14 cellular contexts compared by ENCODE assay signal in genomic region chr2:55408098-55408882, GRCh38. TPM values are rescaled to one million over a fixed set of nuclear protein-coding genes. Genes with fewer than 3 reads are reported as not detected.
DNase-seq lines count a peak whose midpoint lies in the region; ATAC-seq, FAIRE-seq and TF ChIP-seq lines count a peak whose summit lies in the region.
"Had no signal": no experiment of that assay in that cellular context is flagged by ENCODE, and none has a peak within 500 bp of the region (broad histone marks: within the 10 kb centered on the region; RNA-seq: fewer than 3 reads in every experiment).

No MANE protein-coding gene starts in this region.

- H3K9me2 ChIP-seq in GM23338 (ENCODE audit: insufficient read depth) = no peaks in the 10 kb centered on the region; the same call in 1 of the 2 replicates

- H3K27me3 ChIP-seq in GM23338 (ENCODE audit: insufficient read depth) = no peaks in the 10 kb centered on the region
- H3K27me3 ChIP-seq: sigmoid colon, testis had no signal

- FAIRE-seq in RCC 7860 (lab: Jason Lieb, UNC) (peak; percentile 89), D721Med (lab: Jason Lieb, UNC) (no peak)
- FAIRE-seq: H1 had no signal

- no peak overlapping the region for H2AFZ ChIP-seq in GM23338

- peaks cover 13% of the 10 kb centered on the region for H3K36me3 Mint-ChIP-seq in GM23338 (ENCODE audit: low read depth)

- peaks cover 17% of the 10 kb centered on the region for H3K4me1 Mint-ChIP-seq in GM23338

- H3K9me3 Mint-ChIP-seq in GM23338 = no peaks in the 10 kb centered on the region
- H3K9me3 Mint-ChIP-seq: neural crest cell had no signal

- peak overlapping the region; percentile 34 for H3K4me3 ChIP-seq in GM23338
- H3K4me3 ChIP-seq: sigmoid colon, testis had no signal

- peaks cover 4% of the 10 kb centered on the region for H3K27me3 Mint-ChIP-seq in GM23338 (ENCODE audit: insufficient read depth, low read depth, poor library complexity)

- no peaks in the 10 kb centered on the region; the same call in 1 of the 2 replicates for H3K36me3 ChIP-seq in GM23338 (ENCODE audit: insufficient read depth)

- H3F3A ChIP-seq in GM23338 (replicated peaks; ENCODE audit: low read depth) = no peaks in the 10 kb centered on the region

- H3K27ac Mint-ChIP-seq in GM23338 = peak overlapping the region; percentile 38

- H3K4me1 ChIP-seq in GM23338 (ENCODE audit: insufficient read depth) = peaks cover 15% of the 10 kb centered on the region
- H3K4me1 ChIP-seq: sigmoid colon, testis had no signal

- H3K27ac ChIP-seq in GM23338 (ENCODE audit: low read depth) = peak overlapping the region; percentile 83
- H3K27ac ChIP-seq: sigmoid colon, testis had no signal

- TF ChIP-seq CTCF in GM23338 (conservative IDR thresholded peaks at IDR 0.05; ENCODE audit: low read depth in 2 of 2) (no peak), D721Med (IDR thresholded peaks at IDR 0.05; ENCODE audit: insufficient read depth, missing control alignments) (no peak)

- H4K20me1 ChIP-seq in GM23338 (replicated peaks; ENCODE audit: insufficient read depth) = no peaks in the 10 kb centered on the region; the same call in 1 of the 2 replicates

- H3K79me2 ChIP-seq in GM23338 (replicated peaks; ENCODE audit: insufficient read depth) = peaks cover 91% of the 10 kb centered on the region

- intact Hi-C loops in head of caudate nucleus (cut with DNase I) = no loop called here
- intact Hi-C loops in left ventricle myocardium superior (cut with micrococcal nuclease) = no loop called here

- H3K4me3 Mint-ChIP-seq in GM23338 = no peak overlapping the region; the same call in 2 of the 3 replicates
- H3K4me3 Mint-ChIP-seq: neural crest cell had no signal

- no peak for DNase-seq in GM23338 (ENCODE audit: low spot score)
- peak; percentile 58 for DNase-seq in RCC 7860 (ENCODE audit: low spot score)
- peak; percentile 47 for DNase-seq in fibroblast of gingiva (ENCODE audit: low read depth)
- DNase-seq in superior temporal gyrus (ENCODE audit: extremely low spot score) = peak; percentile 17
- DNase-seq in head of caudate nucleus = no peak
- DNase-seq in left ventricle myocardium superior = no peak
- DNase-seq in D721Med (ENCODE audit: insufficient read length, low spot score) = no peak
- DNase-seq: activated CD4-positive, alpha-beta T cell treated with anti-CD3 and anti-CD28 coated beads, Interleukin-2, amount 50 U/mL, for 48 hours; kidney glomerular epithelial cell; NCI-H2107; sigmoid colon; testis had no signal

- ATAC-seq in GM23338 = no peak
- ATAC-seq in left ventricle myocardium superior = no peak

- H3K4me2 ChIP-seq in GM23338 = peak overlapping the region; percentile 72

TF ChIP-seq in GM23338, 12 proteins besides CTCF, POLR2A, EP300 and RAD21 (continues in another document):
- TF ChIP-seq REST (IDR thresholded peaks at IDR 0.05; ENCODE audit: unreplicated experiment) (no peak), CREB1 (CRISPR knock-in tag; IDR thresholded peaks at IDR 0.05; ENCODE audit: low read depth) (no peak), EZH2 (IDR thresholded peaks at IDR 0.05; ENCODE audit: low read depth, unreplicated experiment) (no peak), STAT1 (IDR thresholded peaks at IDR 0.05; ENCODE audit: unreplicated experiment) (no peak), JUNB (IDR thresholded peaks at IDR 0.05; ENCODE audit: unreplicated experiment) (no peak), ZNF331 (CRISPR knock-in tag; IDR thresholded peaks at IDR 0.05; ENCODE audit: low read depth) (no peak), ZNF462 (CRISPR knock-in tag; IDR thresholded peaks at IDR 0.05) (no peak), ETS1 (IDR thresholded peaks at IDR 0.05) (no peak)

RNA-seq across cellular contexts. Expression of gene CCDC88A, which starts 11.4 kb away (rescaled TPM):
- total RNA-seq in GM23338 (2014; rRNA removed; shearing (Covaris generic)) = 134 and 144 TPM in 2 replicates
- polyA plus RNA-seq in GM23338 (2016; fragmentation: Nextera tagmentation; extraction: Ambion mirVana) = 152 and 169 TPM in 2 replicates
- total RNA-seq in left ventricle myocardium superior = 15.8 TPM

Comparison
In these comparisons a context has a peak if more than half of its experiments do, and no peak if none do; other contexts are left out.
1. DNase-seq: peak in RCC 7860 (single experiment), fibroblast of gingiva (single experiment) and superior temporal gyrus (single experiment); none in GM23338 (single experiment), head of caudate nucleus (0 of 42), left ventricle myocardium superior (single experiment) and D721Med (single experiment).